ENCODE assay signal across 8 cellular contexts in the genomic region with DNA sequence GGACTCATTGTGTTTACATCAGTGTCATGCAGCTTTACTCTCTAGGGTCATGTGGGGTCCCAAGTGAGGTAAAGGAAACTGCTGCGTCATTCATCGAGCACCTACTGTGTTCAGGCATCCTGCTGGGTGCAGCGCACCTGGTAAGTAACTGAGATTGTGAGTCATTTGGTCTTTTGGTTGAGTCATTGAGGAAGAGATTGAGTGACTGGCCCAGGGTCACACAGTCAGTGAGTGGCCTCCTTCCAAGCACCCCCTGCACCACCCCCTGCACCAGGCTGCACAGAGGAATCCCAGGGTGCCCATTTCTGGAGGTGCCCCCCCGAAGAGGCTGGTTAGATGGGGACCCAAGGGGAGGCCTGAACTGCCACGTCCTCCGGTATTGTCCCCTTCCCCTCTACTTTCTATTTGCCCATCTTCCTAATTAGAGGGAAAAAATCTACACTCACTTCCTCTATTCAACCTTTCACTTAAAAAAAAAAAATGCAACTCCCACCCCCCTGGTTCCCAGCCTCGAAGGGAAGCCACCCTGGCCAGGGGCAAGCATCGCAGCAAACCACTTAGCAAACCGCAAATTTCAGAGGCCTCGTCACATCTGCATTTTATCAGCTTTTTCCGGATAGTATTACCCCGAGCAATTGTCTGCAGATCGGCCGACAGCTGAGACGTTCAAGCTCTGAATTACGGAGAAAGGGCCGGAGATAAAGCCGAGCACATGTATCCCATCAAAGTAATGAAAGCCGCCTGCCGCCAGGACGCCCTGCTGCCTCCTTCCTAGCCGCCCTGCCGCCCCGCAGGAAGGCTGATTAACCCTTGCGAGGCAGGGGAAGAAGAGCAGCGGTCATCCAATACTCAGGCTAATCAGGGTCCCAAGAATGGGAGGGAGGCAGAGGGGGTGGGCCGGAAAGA.
DNase-seq lines count a peak whose midpoint lies in the region; ATAC-seq and TF ChIP-seq lines count a peak whose summit lies in the region.

No MANE protein-coding gene starts in this region.

- peaks cover 0 to 17% (median 7%) of the 10 kb centered on the region in 8 donors for H3K9me3 Mint-ChIP-seq in CD4-positive, alpha-beta memory T cell

- H3K27ac ChIP-seq in CD4-positive, alpha-beta memory T cell (ENCODE audit: low read depth, low read length), result no peak overlapping the region
- no peak overlapping the region for H3K27ac ChIP-seq in WERI-Rb-1

- DNase-seq in CD4-positive, alpha-beta memory T cell, result no peak
- DNase-seq in WERI-Rb-1, result peak; percentile 76
- peak; percentile 63 for DNase-seq in iris pigment epithelial cell (ENCODE audit: low read depth)
- no peak for DNase-seq in SKM-1 (lab: John Stamatoyannopoulos, UW; ENCODE audit: unreplicated experiment)
- no peak for DNase-seq in NCI-H524 (lab: John Stamatoyannopoulos, UW)
- no peak for DNase-seq in NCI-H1436 treated with DMSO at 0.1 percent for 48 hours (lab: John Stamatoyannopoulos, UW)

- H3K4me1 Mint-ChIP-seq in CD4-positive, alpha-beta memory T cell, result peaks cover 5 to 20% (median 17%) of the 10 kb centered on the region in 4 donors

- H3K27me3 ChIP-seq in CD4-positive, alpha-beta memory T cell (ENCODE audit: insufficient read depth, low read length), result no peaks in the 10 kb centered on the region
- H3K27me3 ChIP-seq in WERI-Rb-1 (ENCODE audit: insufficient read depth, low read depth, severe bottlenecking), result no peaks in the 10 kb centered on the region

- intact Hi-C loops in CD4-positive, alpha-beta memory T cell (cut with micrococcal nuclease), result no loop called here

- H3K4me3 ChIP-seq in CD4-positive, alpha-beta memory T cell (ENCODE audit: low read length in 2 of 2), result no peak overlapping the region
- H3K4me3 ChIP-seq in WERI-Rb-1 (ENCODE audit: low read depth, low read length), result no peak overlapping the region

- H3K27me3 Mint-ChIP-seq in CD4-positive, alpha-beta memory T cell, result peaks cover 0 to 6% of the 10 kb centered on the region in 2 donors

- CTCF ChIA-PET in CD4-positive, alpha-beta memory T cell (lab: Charles Lee; ENCODE audit: partially characterized antibody), result interaction anchor here (0.6 kb wide), 1 partner anchor 157 kb away, joined by 3 read pairs; no protein-coding TSS in a partner anchor

- POLR2A ChIA-PET in CD4-positive, alpha-beta memory T cell (lab: Charles Lee; ENCODE audit: partially characterized antibody), result no interaction called here

- TF ChIP-seq CTCF in WERI-Rb-1 (IDR thresholded peaks at IDR 0.05; ENCODE audit: low read depth, low read length), result no peak

- H3K4me3 Mint-ChIP-seq in CD4-positive, alpha-beta memory T cell, result peak overlapping the region; percentile 4 to 77 (median 48)

- peaks cover 9% of the 10 kb centered on the region for H3K4me1 ChIP-seq in CD4-positive, alpha-beta memory T cell (ENCODE audit: insufficient read depth, low read length)

- ATAC-seq in GM19324 (IDR thresholded peaks at IDR 0.05; ENCODE audit: low FRiP score, unreplicated experiment) (peak; percentile 66), HG03108 (IDR thresholded peaks at IDR 0.05; ENCODE audit: unreplicated experiment) (peak; percentile 84)

- H3K27ac Mint-ChIP-seq in CD4-positive, alpha-beta memory T cell, result no peak overlapping the region

- H3K36me3 Mint-ChIP-seq in CD4-positive, alpha-beta memory T cell, result peaks cover 2 to 7% of the 10 kb centered on the region in 2 donors

- H3K36me3 ChIP-seq in CD4-positive, alpha-beta memory T cell (ENCODE audit: insufficient read depth, low read length), result no peaks in the 10 kb centered on the region
- no peaks in the 10 kb centered on the region for H3K36me3 ChIP-seq in WERI-Rb-1

- no peaks in the 10 kb centered on the region for H3K9me3 ChIP-seq in CD4-positive, alpha-beta memory T cell (ENCODE audit: control insufficient read depth in 1 of 2, low read length in 2 of 2)
- no peaks in the 10 kb centered on the region for H3K9me3 ChIP-seq in WERI-Rb-1 (ENCODE audit: severe bottlenecking)

Comparison
In these comparisons a context has a peak if more than half of its experiments do, and no peak if none do; other contexts are left out.
1. DNase-seq: peak in WERI-Rb-1 (single experiment) and iris pigment epithelial cell (single experiment); none in CD4-positive, alpha-beta memory T cell (0 of 5), SKM-1 (single experiment), NCI-H524 (0 of 2) and NCI-H1436 treated with DMSO at 0.1 percent for 48 hours (single experiment).